16 cellular contexts compared by ENCODE assay signal in genomic region chr6:152364846-152365245, GRCh38.
A peak's percentile ranks its signal among the peaks of the same experiment; 100 is the strongest.
DNase-seq lines count a peak whose midpoint lies in the region; ATAC-seq, FAIRE-seq and TF ChIP-seq lines count a peak whose summit lies in the region.
"Had no signal": no experiment of that assay in that cellular context is flagged by ENCODE, and none has a peak within 500 bp of the region (broad histone marks: within the 10 kb centered on the region; RNA-seq: fewer than 3 reads in every experiment).

No MANE protein-coding gene starts in this region.

- intact Hi-C loops in HepG2 (cut with micrococcal nuclease; ENCODE audit: unreplicated experiment) (no loop called here), right lobe of liver (cut with DNase I) (no loop called here)

- DNase-seq in HepG2 (ENCODE audit: low spot score) (no peak), right lobe of liver (no peak), SK-MEL-5 (ENCODE audit: low read depth, low spot score) (peak; percentile 80), medulla oblongata (ENCODE audit: extremely low spot score) (peak; percentile 39), Karpas-422 (no peak), foreskin keratinocyte (no peak)
- DNase-seq: BE2C; Caco-2; CD4-positive, alpha-beta memory T cell; DND-41; GDM1 had no signal

- no peak for TF ChIP-seq EP300 in HepG2 (IDR thresholded peaks at IDR 0.05; ENCODE audit: low read depth in 2 of 2, low read length in 2 of 2)
- TF ChIP-seq EP300 in HepG2 (CRISPR knock-in tag; IDR thresholded peaks at IDR 0.05; ENCODE audit: borderline replicate concordance), result no peak

- H3K27me3 ChIP-seq in HepG2 (ENCODE audit: control insufficient read depth in 1 of 2, insufficient read depth in 2 of 2, low read length in 2 of 2) (no peaks in the 10 kb centered on the region), right lobe of liver (no peaks in the 10 kb centered on the region), Karpas-422 (ENCODE audit: low read length) (no peaks in the 10 kb centered on the region), foreskin keratinocyte (no peaks in the 10 kb centered on the region)

- H3K4me2 ChIP-seq in HepG2 (ENCODE audit: low read depth, low read length), result no peak overlapping the region
- H3K4me2 ChIP-seq in Karpas-422 (ENCODE audit: low read depth, low read length, poor library complexity, severe bottlenecking), result no peak overlapping the region

- H3K36me3 ChIP-seq in HepG2 (replicated peaks in 1 of 2; ENCODE audit: control insufficient read depth in 1 of 2, insufficient read depth in 2 of 2, low read length in 2 of 2), result no peaks in the 10 kb centered on the region
- no peaks in the 10 kb centered on the region for H3K36me3 ChIP-seq in right lobe of liver
- no peaks in the 10 kb centered on the region for H3K36me3 ChIP-seq in Karpas-422 (ENCODE audit: insufficient read depth, low read length)
- H3K36me3 ChIP-seq: BE2C had no signal

- WGBS in HepG2 (ENCODE audit: low lambda C conversion rate), result 19% methylated on average over 3 of the region's 3 CpGs
- 65% methylated on average over 3 of the region's 3 CpGs for WGBS in right lobe of liver (ENCODE audit: insufficient coverage, low coverage, low lambda C conversion rate, missing lambda C conversion rate)

- H3K4me1 ChIP-seq in HepG2 (ENCODE audit: insufficient read depth, low read length) (no peaks in the 10 kb centered on the region), right lobe of liver (no peaks in the 10 kb centered on the region), Karpas-422 (ENCODE audit: low read length) (no peaks in the 10 kb centered on the region), foreskin keratinocyte (no peaks in the 10 kb centered on the region)
- H3K4me1 ChIP-seq: BE2C, Caco-2 had no signal

- no peak overlapping the region for H3K4me3 ChIP-seq in HepG2 (replicated peaks in 1 of 3; ENCODE audit: insufficient read depth in 1 of 3, low read depth in 2 of 3, low read length in 3 of 3)
- no peak overlapping the region for H3K4me3 ChIP-seq in right lobe of liver
- H3K4me3 ChIP-seq in Karpas-422 (ENCODE audit: low read length), result no peak overlapping the region

- H4K20me1 ChIP-seq in HepG2 (ENCODE audit: insufficient read depth, low read length), result no peaks in the 10 kb centered on the region
- H4K20me1 ChIP-seq in Karpas-422 (ENCODE audit: insufficient read depth, low read depth, low read length), result no peaks in the 10 kb centered on the region

- H3K9me3 ChIP-seq in HepG2 (ENCODE audit: low read length), result no peaks in the 10 kb centered on the region
- H3K9me3 ChIP-seq in right lobe of liver, result no peaks in the 10 kb centered on the region
- H3K9me3 ChIP-seq in Karpas-422 (ENCODE audit: low read length), result no peaks in the 10 kb centered on the region
- H3K9me3 ChIP-seq: BE2C, Caco-2 had no signal

- FAIRE-seq in HepG2 (lab: Jason Lieb, UNC), result no peak
- FAIRE-seq: GM12892, GM19239 had no signal

- H3K9me2 ChIP-seq in Karpas-422 (replicated peaks; ENCODE audit: insufficient read depth, low read length), result no peaks in the 10 kb centered on the region

- no peak for TF ChIP-seq POLR2A in HepG2 (IDR thresholded peaks at IDR 0.05; ENCODE audit: insufficient read depth in 1 of 2, low read depth in 2 of 2, low read length in 2 of 2)
- TF ChIP-seq POLR2A in right lobe of liver (IDR thresholded peaks at IDR 0.05), result no peak

- H3K79me2 ChIP-seq in HepG2 (ENCODE audit: insufficient read depth, low read length) (no peaks in the 10 kb centered on the region), Karpas-422 (ENCODE audit: low read length) (no peaks in the 10 kb centered on the region)

- no peak for TF ChIP-seq RAD21 in HepG2 (CRISPR knock-in tag; IDR thresholded peaks at IDR 0.05)

- in situ Hi-C loops in HepG2 (cut with HindIII; ENCODE audit: extremely low pct_ligation_motif_present, low pct_unique_long_range_greater_than_20kb) (no loop called here), SK-MEL-5 (cut with HindIII; ENCODE audit: low pct_unique_long_range_greater_than_20kb, low sequenced_read_pairs) (no loop called here)

- CTCF ChIA-PET in HepG2 (lab: Yijun Ruan, JAX; ENCODE audit: low intra/inter-chr PET ratio, low total read pairs), result no interaction called here

- H2AFZ ChIP-seq in HepG2 (ENCODE audit: low read length) (no peak overlapping the region), Karpas-422 (ENCODE audit: low read length) (no peak overlapping the region)

- ATAC-seq in HepG2 (no peak), right lobe of liver (no peak), foreskin keratinocyte (no peak), GM18502 (IDR thresholded peaks at IDR 0.05; ENCODE audit: poor library complexity, unreplicated experiment) (no peak)
- ATAC-seq: HCT116 had no signal

- POLR2A ChIA-PET in HepG2 (lab: Yijun Ruan, JAX), result no interaction called here

- TF ChIP-seq CTCF in HepG2 (CRISPR knock-in tag; IDR thresholded peaks at IDR 0.05) (no peak), right lobe of liver (IDR thresholded peaks at IDR 0.05) (no peak), foreskin keratinocyte (conservative IDR thresholded peaks at IDR 0.05) (no peak)

- H3K27ac ChIP-seq in HepG2 (ENCODE audit: extremely low read length, insufficient read depth, low read length) (no peak overlapping the region), right lobe of liver (no peak overlapping the region), Karpas-422 (ENCODE audit: low read length) (no peak overlapping the region), foreskin keratinocyte (no peak overlapping the region)
- H3K27ac ChIP-seq: C4-2B had no signal

- no TSS peak for BruUV-seq in HepG2 (replicated peaks; lab: Mats Ljungman, UMichigan)

- H3K9ac ChIP-seq in HepG2 (ENCODE audit: insufficient read depth, low read depth, low read length) (no peak overlapping the region), Karpas-422 (ENCODE audit: low read length) (no peak overlapping the region)

TF ChIP-seq in HepG2, 621 proteins besides CTCF, POLR2A, EP300 and RAD21:
- TF ChIP-seq POLR2AphosphoS2 (IDR thresholded peaks at IDR 0.05; ENCODE audit: low read depth, low read length) (peak; percentile 34; the same call in 1 of the 2 replicates), JUNB (CRISPR knock-in tag; IDR thresholded peaks at IDR 0.05; ENCODE audit: borderline replicate concordance) (no peak), HNRNPK (IDR thresholded peaks at IDR 0.05; ENCODE audit: low read depth, low read length, poor library complexity, severe bottlenecking) (peak; percentile 7), ZNF616 (CRISPR knock-in tag; IDR thresholded peaks at IDR 0.05; ENCODE audit: low read depth) (no peak), ZNF547 (CRISPR knock-in tag; IDR thresholded peaks at IDR 0.05) (no peak)

Comparison
In these comparisons a context has a peak if more than half of its experiments do, and no peak if none do; other contexts are left out.
1. DNase-seq: peak in SK-MEL-5 (single experiment) and medulla oblongata (single experiment); none in HepG2 (single experiment), right lobe of liver (0 of 3), Karpas-422 (single experiment) and foreskin keratinocyte (0 of 2).